8 cellular contexts compared by ENCODE assay signal in the genomic region with DNA sequence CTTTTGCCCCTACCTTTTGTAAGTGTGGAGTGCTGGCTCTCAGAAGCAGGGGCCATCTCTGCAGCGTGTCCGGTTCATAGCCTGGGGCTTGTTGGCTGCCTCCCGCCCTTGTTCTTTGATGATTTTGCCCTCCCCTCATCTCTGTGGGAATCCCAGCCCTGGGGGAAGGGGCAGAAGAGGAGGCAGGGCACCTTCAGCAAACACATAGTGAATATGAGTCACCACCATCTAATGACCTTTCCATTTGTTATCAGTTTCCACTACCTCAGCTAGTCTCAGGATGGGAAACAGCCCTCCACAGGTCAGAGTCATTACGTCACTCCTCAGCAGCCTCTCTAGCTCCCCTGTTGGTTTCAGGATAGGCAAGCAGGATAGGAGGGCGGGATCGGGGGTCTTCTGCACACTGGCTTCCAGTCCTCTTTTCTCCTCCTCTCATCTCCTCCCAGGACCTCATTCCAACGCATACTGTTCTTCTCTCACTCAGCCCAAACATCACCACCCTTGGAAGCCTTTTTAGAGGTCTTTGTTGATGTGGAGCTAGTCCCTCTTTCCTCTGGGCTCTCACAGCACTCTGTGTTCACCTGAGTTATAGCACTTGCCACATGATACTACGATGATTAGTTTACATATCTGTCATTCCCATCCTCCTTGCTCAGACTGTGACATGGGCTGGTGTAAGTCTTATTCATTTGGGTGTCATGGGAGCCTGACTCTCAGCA. TPM values are rescaled to one million over a fixed set of nuclear protein-coding genes. Genes with fewer than 3 reads are reported as not detected.
DNase-seq lines count a peak whose midpoint lies in the region; ATAC-seq and TF ChIP-seq lines count a peak whose summit lies in the region.

No MANE protein-coding gene starts in this region.

- DNase-seq in activated T-cell treated with anti-CD3 and anti-CD28 coated beads for 48 hours (ENCODE audit: low read depth) (peak; percentile 2), NCI-H226 (peak; percentile 94), choroid plexus epithelial cell (ENCODE audit: low read depth) (peak; percentile 89), progenitor cell of endocrine pancreas (ENCODE audit: low spot score, unreplicated experiment) (peak; percentile 27), GDM1 (lab: John Stamatoyannopoulos, UW) (no peak)
- DNase-seq in activated T-cell treated with anti-CD3 and anti-CD28 coated beads, Interleukin-2, amount 50 U/mL, for 1 hour: no peak

- no peak overlapping the region for H3K4me3 ChIP-seq in choroid plexus epithelial cell (ENCODE audit: low read depth, low read length)

- H3K36me3 Mint-ChIP-seq in progenitor cell of endocrine pancreas (ENCODE audit: insufficient read depth): peaks cover 3% of the 10 kb centered on the region

- no peak for ATAC-seq in GM19324 (IDR thresholded peaks at IDR 0.05; ENCODE audit: low FRiP score, unreplicated experiment)
- no peak for ATAC-seq in GM19035 (IDR thresholded peaks at IDR 0.05; ENCODE audit: unreplicated experiment)

- TF ChIP-seq CTCF in choroid plexus epithelial cell (conservative IDR thresholded peaks at IDR 0.05; ENCODE audit: low read depth, low read length) (peak; percentile 65), progenitor cell of endocrine pancreas (IDR thresholded peaks at IDR 0.05; ENCODE audit: unreplicated experiment) (peak; percentile 56)

- peaks cover 14% of the 10 kb centered on the region for H3K4me1 Mint-ChIP-seq in progenitor cell of endocrine pancreas (ENCODE audit: low read depth)

- H3K9me3 Mint-ChIP-seq in progenitor cell of endocrine pancreas (ENCODE audit: low read depth): peaks cover under 1% of the 10 kb centered on the region

- H3K27ac Mint-ChIP-seq in progenitor cell of endocrine pancreas: peak overlapping the region; percentile 96

- H3K4me3 Mint-ChIP-seq in progenitor cell of endocrine pancreas (ENCODE audit: low read depth): no peak overlapping the region

- H3K27me3 Mint-ChIP-seq in progenitor cell of endocrine pancreas: no peaks in the 10 kb centered on the region

RNA-seq across cellular contexts. Expression of a gene that starts 15.8 kb away (rescaled TPM):
- total RNA-seq in progenitor cell of endocrine pancreas: 47.7 and 56.2 TPM in 2 replicates

Comparison
In these comparisons a context has a peak if more than half of its experiments do, and no peak if none do; other contexts are left out.
1. DNase-seq: peak in activated T-cell treated with anti-CD3 and anti-CD28 coated beads for 48 hours (single experiment), NCI-H226 (single experiment), choroid plexus epithelial cell (single experiment) and progenitor cell of endocrine pancreas (single experiment); none in activated T-cell treated with anti-CD3 and anti-CD28 coated beads, Interleukin-2, amount 50 U/mL, for 1 hour (single experiment) and GDM1 (single experiment).